12 cellular contexts compared by ENCODE assay signal in the genomic region with DNA sequence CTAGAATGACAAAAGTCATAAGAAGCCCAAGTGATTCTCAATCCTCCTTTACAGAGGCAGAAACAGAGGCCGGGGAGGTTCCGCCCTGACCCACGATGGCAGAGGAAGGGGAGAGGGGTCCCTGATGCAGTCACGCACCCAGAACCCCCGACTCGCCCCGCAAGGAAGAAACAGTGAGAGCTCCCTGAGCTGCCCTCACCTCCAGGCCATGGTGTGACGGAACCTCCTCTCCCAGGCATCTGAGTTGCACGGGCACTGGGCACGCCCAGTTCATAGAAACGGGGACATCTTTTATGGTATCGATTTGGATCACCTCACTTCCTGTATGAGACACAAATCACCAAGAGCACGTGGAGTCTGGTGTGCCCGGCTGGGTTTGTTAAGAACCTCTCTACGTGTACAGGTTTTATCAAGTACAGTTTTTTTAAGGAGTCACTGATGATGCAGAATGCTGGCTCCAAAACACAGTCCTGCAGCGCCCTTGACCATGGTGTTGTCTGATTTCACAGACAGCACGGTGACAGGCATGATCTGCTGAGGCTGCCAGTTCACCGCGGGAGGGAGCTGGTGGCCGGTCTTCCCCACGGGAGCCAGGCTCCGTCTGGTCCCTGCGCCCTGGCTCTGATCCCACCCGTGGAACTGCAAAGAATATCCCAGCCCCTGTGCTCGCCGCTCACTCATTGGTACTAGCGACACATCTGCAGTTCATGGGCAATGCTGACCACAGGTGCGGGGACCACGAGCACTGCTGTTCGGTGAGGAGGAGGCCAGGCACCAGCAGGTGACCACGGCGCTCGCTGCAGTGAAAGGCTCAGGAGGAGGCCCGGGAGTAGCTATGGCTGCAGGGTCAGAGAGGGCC. TPM values are rescaled to one million over a fixed set of nuclear protein-coding genes. Genes with fewer than 3 reads are reported as not detected.
DNase-seq lines count a peak whose midpoint lies in the region; ATAC-seq and TF ChIP-seq lines count a peak whose summit lies in the region.
"Had no signal": no experiment of that assay in that cellular context is flagged by ENCODE, and none has a peak within 500 bp of the region (broad histone marks: within the 10 kb centered on the region; RNA-seq: fewer than 3 reads in every experiment).

No MANE protein-coding gene starts in this region.

- ATAC-seq in HG03571 (IDR thresholded peaks at IDR 0.05; ENCODE audit: unreplicated experiment) = no peak
- ATAC-seq: activated CD8-positive, alpha-beta T cell treated with anti-CD3 and anti-CD28 coated beads for 36 hours; K562 had no signal

- H3K4me3 ChIP-seq in MG63 = no peak overlapping the region
- H3K4me3 ChIP-seq in astrocyte of the spinal cord (ENCODE audit: low read depth, low read length) = no peak overlapping the region
- peak overlapping the region; percentile 11; the same call in 1 of the 2 replicates for H3K4me3 ChIP-seq in iPS-20b (ENCODE audit: low read length)
- peak overlapping the region; percentile 24 for H3K4me3 ChIP-seq in skeletal muscle satellite cell (ENCODE audit: low read length)
- no peak overlapping the region for H3K4me3 ChIP-seq in HAP-1
- H3K4me3 ChIP-seq: K562, ovary had no signal

- peak overlapping the region; percentile 17; the same call in 1 of the 2 replicates for H3K9ac ChIP-seq in iPS-20b (ENCODE audit: low read depth, low read length)
- H3K9ac ChIP-seq in skeletal muscle satellite cell (ENCODE audit: low read depth, low read length) = peak overlapping the region; percentile 78

- peak overlapping the region; percentile 71 for H3K4me2 ChIP-seq in skeletal muscle satellite cell (ENCODE audit: low read length)

- DNase-seq in MG63 = peak; percentile 40
- DNase-seq in astrocyte of the spinal cord (ENCODE audit: low read depth, low spot score) = peak; percentile 29
- DNase-seq in SKM-1 treated with dmso at 0.1 percent for 144 hours (lab: John Stamatoyannopoulos, UW; ENCODE audit: unreplicated experiment) = no peak
- no peak for DNase-seq in HAP-1 (ENCODE audit: low spot score in 2 of 2)
- DNase-seq in cortex of kidney (lab: John Stamatoyannopoulos, UW) = no peak
- DNase-seq: activated CD8-positive, alpha-beta T cell treated with anti-CD3 and anti-CD28 coated beads for 36 hours; DND-41 had no signal

- no peak for TF ChIP-seq CTCF in astrocyte of the spinal cord (IDR thresholded peaks at IDR 0.05; ENCODE audit: low read depth, low read length)

- H3K9me3 ChIP-seq in MG63 (no peaks in the 10 kb centered on the region), iPS-20b (ENCODE audit: insufficient read depth, low read depth, low read length) (no peaks in the 10 kb centered on the region), skeletal muscle satellite cell (replicated peaks; ENCODE audit: low read length) (no peaks in the 10 kb centered on the region), HAP-1 (no peaks in the 10 kb centered on the region)
- H3K9me3 ChIP-seq: ovary had no signal

- no peaks in the 10 kb centered on the region for H3K27me3 ChIP-seq in MG63
- H3K27me3 ChIP-seq in iPS-20b (ENCODE audit: insufficient read depth, low read length) = no peaks in the 10 kb centered on the region; the same call in 1 of the 2 replicates
- no peaks in the 10 kb centered on the region for H3K27me3 ChIP-seq in skeletal muscle satellite cell (ENCODE audit: control insufficient read depth, insufficient read depth, low read length)
- H3K27me3 ChIP-seq in HAP-1 (ENCODE audit: low read depth) = no peaks in the 10 kb centered on the region
- H3K27me3 ChIP-seq: ovary had no signal

- in situ Hi-C loops in astrocyte of the spinal cord (cut with HindIII; ENCODE audit: low sequenced_read_pairs) = no loop called here
- in situ Hi-C loops in HAP-1 (cut with MboI; ENCODE audit: low sequenced_read_pairs) = no loop called here

- H3K36me3 ChIP-seq in MG63 (peaks cover 12% of the 10 kb centered on the region), iPS-20b (ENCODE audit: insufficient read depth, low read depth, low read length) (no peaks in the 10 kb centered on the region), skeletal muscle satellite cell (ENCODE audit: insufficient read depth, low read length) (no peaks in the 10 kb centered on the region), HAP-1 (replicated peaks) (no peaks in the 10 kb centered on the region)
- H3K36me3 ChIP-seq: ovary had no signal

- H3K27ac ChIP-seq in iPS-20b (ENCODE audit: low read length) = no peak overlapping the region
- H3K27ac ChIP-seq: ovary had no signal

- H3K4me1 ChIP-seq in iPS-20b (ENCODE audit: insufficient read depth, low read length) (peaks cover 14% of the 10 kb centered on the region; the same call in 1 of the 2 replicates), skeletal muscle satellite cell (ENCODE audit: control insufficient read depth, insufficient read depth, low read length) (peaks cover 35% of the 10 kb centered on the region), HAP-1 (no peaks in the 10 kb centered on the region)

RNA-seq across cellular contexts. Expression of a gene that starts 35.6 kb away (rescaled TPM):
- 204 and 346 TPM in 2 replicates for total RNA-seq in MG63 (2014; rRNA removed; shearing (Covaris generic); ENCODE audit: low replicate concordance)
- 159 and 194 TPM in 2 replicates for total RNA-seq in skeletal muscle satellite cell (2012; rRNA removed)

Comparison
In these comparisons a context has a peak if more than half of its experiments do, and no peak if none do; other contexts are left out.
1. DNase-seq: peak in MG63 (single experiment) and astrocyte of the spinal cord (single experiment); none in SKM-1 treated with dmso at 0.1 percent for 144 hours (single experiment), HAP-1 (0 of 2) and cortex of kidney (single experiment).
2. H3K4me3 ChIP-seq: peak in iPS-20b (single experiment) and skeletal muscle satellite cell (single experiment); none in MG63 (single experiment), astrocyte of the spinal cord (single experiment) and HAP-1 (single experiment).